1 cellular context compared by ENCODE assay signal in genomic region chr16:583470-583814, GRCh38.
TF ChIP-seq lines count a peak whose summit lies in the region.

No MANE protein-coding gene starts in this region.

TF ChIP-seq in GM12878, 131 proteins besides CTCF, POLR2A, EP300 and RAD21:
- TF ChIP-seq ZNF217 (IDR thresholded peaks at IDR 0.05) (no peak), PBX3 (IDR thresholded peaks at IDR 0.05; ENCODE audit: insufficient replicate concordance, low read depth, low read length) (no peak), PKNOX1 (IDR thresholded peaks at IDR 0.05) (no peak), IKZF1 (conservative IDR thresholded peaks at IDR 0.05) (no peak), ZNF384 (IDR thresholded peaks at IDR 0.05; ENCODE audit: borderline replicate concordance, low read depth, low read length) (no peak), HCFC1 (IDR thresholded peaks at IDR 0.05; ENCODE audit: low read length) (no peak), CEBPZ (IDR thresholded peaks at IDR 0.05; ENCODE audit: low read depth, low read length) (no peak), ATF7 (IDR thresholded peaks at IDR 0.05; ENCODE audit: low read depth) (no peak), SPI1 (IDR thresholded peaks at IDR 0.05; ENCODE audit: borderline replicate concordance, insufficient read depth, low read depth, low read length) (no peak), SMAD1 (IDR thresholded peaks at IDR 0.05; ENCODE audit: low read depth, partially characterized antibody) (no peak), GABPA (IDR thresholded peaks at IDR 0.05; ENCODE audit: low read depth) (no peak), ZNF24 (IDR thresholded peaks at IDR 0.05) (no peak), CUX1 (IDR thresholded peaks at IDR 0.05; ENCODE audit: insufficient replicate concordance, low read depth, low read length) (no peak), USF2 (IDR thresholded peaks at IDR 0.05; ENCODE audit: borderline replicate concordance, low read depth, low read length) (no peak)
TF ChIP-seq in GM12878: peak in this region for 0.
